ENCODE assay signal across 8 cellular contexts in the genomic region with DNA sequence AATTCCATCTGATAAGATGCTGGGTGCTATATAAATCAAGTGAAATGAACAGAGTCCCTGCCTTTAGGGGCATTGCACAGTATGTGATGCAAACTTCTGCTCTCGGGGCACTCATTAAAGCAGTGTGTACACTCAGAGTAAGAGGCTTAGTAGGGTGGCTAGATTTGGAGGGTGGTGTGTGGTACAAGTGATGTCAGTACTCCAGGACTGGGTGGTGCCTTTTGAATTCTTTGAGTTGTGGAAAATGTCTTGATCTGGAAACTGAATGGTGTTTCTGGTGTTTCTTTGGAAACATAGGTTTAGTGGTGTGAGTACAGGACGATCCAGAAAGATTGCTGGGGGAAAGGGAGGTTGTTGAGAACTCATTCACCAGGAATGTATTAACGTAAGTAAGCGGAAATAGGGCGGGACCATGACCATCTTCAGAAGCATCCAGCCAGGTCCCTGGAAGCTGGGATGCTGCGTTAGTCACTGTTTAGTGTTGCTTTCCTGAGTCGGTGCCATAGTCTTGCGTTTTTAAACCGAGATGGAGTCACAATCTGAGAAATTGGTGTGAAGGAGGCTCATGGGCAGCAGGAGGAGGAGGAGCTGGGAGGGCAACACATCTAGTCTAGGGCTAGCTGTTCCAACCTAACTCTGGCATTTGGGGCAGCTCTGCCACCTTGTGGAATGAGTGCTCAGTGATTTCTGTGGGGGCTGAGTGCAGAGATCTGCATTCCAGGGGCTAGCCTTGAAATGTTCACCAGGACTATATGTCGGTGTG.
DNase-seq lines count a peak whose midpoint lies in the region; ATAC-seq and TF ChIP-seq lines count a peak whose summit lies in the region.

No MANE protein-coding gene starts in this region.

- H3K4me2 ChIP-seq in parathyroid adenoma (ENCODE audit: low read length), result no peak overlapping the region

- no peak overlapping the region for H3K9ac ChIP-seq in parathyroid adenoma

- DNase-seq in DMS 273 (lab: John Stamatoyannopoulos, UW; ENCODE audit: unreplicated experiment), result peak; percentile 89
- DNase-seq in Jurkat, Clone E6-1 (ENCODE audit: low read depth, low spot score), result peak; percentile 43
- peak; percentile 85 for DNase-seq in SK-N-DZ (ENCODE audit: low spot score)
- peak; percentile 62 for DNase-seq in activated naive CD4-positive, alpha-beta T cell treated with anti-CD3 and anti-CD28 coated beads, Interleukin-2, amount 50 U/mL, for 16 hours
- peak; percentile 71 for DNase-seq in globus pallidus (ENCODE audit: low spot score)
- DNase-seq in thoracic aorta (ENCODE audit: low spot score), result peak; percentile 70

- H3K4me1 ChIP-seq in parathyroid adenoma, result peaks cover 6% of the 10 kb centered on the region
- H3K4me1 ChIP-seq in thoracic aorta (ENCODE audit: control insufficient read depth in 1 of 2, low read depth in 2 of 2), result peaks cover 7 to 10% of the 10 kb centered on the region in 2 donors

- TF ChIP-seq CTCF in parathyroid adenoma (IDR thresholded peaks at IDR 0.05) (peak; percentile 73), thoracic aorta (IDR thresholded peaks at IDR 0.05) (peak; percentile 69)

- peak; percentile 85 for ATAC-seq in thoracic aorta (ENCODE audit: insufficient number of reproducible peaks, low FRiP score, low read depth)
- ATAC-seq in HG02870 (IDR thresholded peaks at IDR 0.05; ENCODE audit: unreplicated experiment), result no peak

- no peak overlapping the region for H3K4me3 ChIP-seq in Jurkat, Clone E6-1 (ENCODE audit: low read length)
- H3K4me3 ChIP-seq in parathyroid adenoma (ENCODE audit: low read depth, low read length) (no peak overlapping the region), thoracic aorta (peak overlapping the region; percentile 56)

- H3K36me3 ChIP-seq in parathyroid adenoma (ENCODE audit: control insufficient read depth, insufficient read depth, low read length) (no peaks in the 10 kb centered on the region), thoracic aorta (no peaks in the 10 kb centered on the region)

- H3K79me2 ChIP-seq in parathyroid adenoma, result no peaks in the 10 kb centered on the region

- H3K27me3 ChIP-seq in parathyroid adenoma (ENCODE audit: control insufficient read depth, insufficient read depth, low read length) (no peaks in the 10 kb centered on the region), thoracic aorta (replicated peaks; ENCODE audit: insufficient read depth) (no peaks in the 10 kb centered on the region)

- H3K9me3 ChIP-seq in parathyroid adenoma (ENCODE audit: control insufficient read depth, low read length) (no peaks in the 10 kb centered on the region), thoracic aorta (no peaks in the 10 kb centered on the region)

- H3K27ac ChIP-seq in parathyroid adenoma (peak overlapping the region; percentile 13), thoracic aorta (peak overlapping the region; percentile 95 to 98)

- H2AFZ ChIP-seq in parathyroid adenoma, result no peak overlapping the region
